Comparison of ENCODE assay signal across 16 cellular contexts in the genomic region with DNA sequence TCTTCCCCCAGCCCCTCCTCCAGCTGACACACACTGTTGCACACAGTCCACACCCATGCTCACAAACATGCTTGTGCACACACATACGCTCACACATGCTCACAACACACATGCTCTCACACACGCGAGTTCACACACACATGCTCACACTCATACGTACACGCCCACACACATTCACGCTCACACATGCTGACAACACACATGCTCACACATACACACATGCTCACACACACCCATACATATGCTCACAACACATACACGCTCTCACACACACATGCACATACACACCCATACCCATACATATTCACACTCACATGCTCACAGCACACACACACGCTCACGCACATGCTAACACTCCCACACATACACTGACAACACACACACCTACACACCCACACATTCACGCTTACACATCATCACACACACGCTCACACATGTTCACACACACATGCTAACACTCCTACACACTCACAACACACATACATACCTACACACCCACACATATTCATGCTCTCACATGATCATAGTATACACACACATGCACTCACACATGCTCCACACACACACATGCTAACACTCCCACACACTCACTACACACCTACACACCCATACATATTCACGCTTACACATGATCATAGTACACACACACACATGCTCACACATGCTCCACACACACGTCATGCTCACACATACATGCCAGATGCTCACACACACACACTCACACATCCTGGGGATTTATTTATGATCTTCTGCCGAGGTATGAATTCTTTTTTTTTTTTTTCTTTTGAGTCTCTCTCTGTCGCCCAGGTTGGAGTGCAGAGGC. TPM values are rescaled to one million over a fixed set of nuclear protein-coding genes. Genes with fewer than 3 reads are reported as not detected.
A peak's percentile ranks its signal among the peaks of the same experiment; 100 is the strongest.
DNase-seq lines count a peak whose midpoint lies in the region; ATAC-seq, FAIRE-seq and TF ChIP-seq lines count a peak whose summit lies in the region.
"Had no signal": no experiment of that assay in that cellular context is flagged by ENCODE, and none has a peak within 500 bp of the region (broad histone marks: within the 10 kb centered on the region; RNA-seq: fewer than 3 reads in every experiment).

No MANE protein-coding gene starts in this region.

- H3K4me2 ChIP-seq in H9 (ENCODE audit: insufficient read depth, insufficient read length, low read length) (no peak overlapping the region), astrocyte (ENCODE audit: low read length) (peak overlapping the region; percentile 75), mesendoderm (ENCODE audit: low read length) (no peak overlapping the region)

- H3K4me1 ChIP-seq in H9 (ENCODE audit: insufficient read depth, low read length) (peaks cover 10% of the 10 kb centered on the region), astrocyte (ENCODE audit: insufficient read depth, low read length) (peaks cover 10% of the 10 kb centered on the region), mesendoderm (ENCODE audit: control insufficient read depth, low read depth, low read length) (peaks cover 6% of the 10 kb centered on the region), lower lobe of right lung (no peaks in the 10 kb centered on the region)

- H3K9me3 ChIP-seq in H9 (ENCODE audit: control insufficient read depth, low read depth, low read length) = no peaks in the 10 kb centered on the region
- H3K9me3 ChIP-seq in astrocyte (ENCODE audit: insufficient read depth, low read depth, low read length) = no peaks in the 10 kb centered on the region
- no peaks in the 10 kb centered on the region for H3K9me3 ChIP-seq in lower lobe of right lung

- peaks cover 5% of the 10 kb centered on the region for H3K23me2 ChIP-seq in H9 (ENCODE audit: insufficient read length, low read depth, low read length, poor library complexity, severe bottlenecking)

- H3K79me1 ChIP-seq in H9 (ENCODE audit: insufficient read depth, low read depth, low read length, poor library complexity, severe bottlenecking) (no peaks in the 10 kb centered on the region), mesendoderm (ENCODE audit: low read length) (peaks cover 5% of the 10 kb centered on the region)

- no peak overlapping the region for H3K27ac Mint-ChIP-seq in H9
- no peak overlapping the region for H3K27ac Mint-ChIP-seq in astrocyte (ENCODE audit: unreplicated experiment)

- no peaks in the 10 kb centered on the region for H3K9me3 Mint-ChIP-seq in H9
- H3K9me3 Mint-ChIP-seq in astrocyte (ENCODE audit: unreplicated experiment) = no peaks in the 10 kb centered on the region

- WGBS in H9 (ENCODE audit: extremely low coverage, insufficient read length, low lambda C conversion rate) = 100% methylated on average over 5 of the region's 15 CpGs
- WGBS in mesendoderm (ENCODE audit: extremely low coverage, insufficient coverage, low lambda C conversion rate) = 100% methylated on average over 7 of the region's 15 CpGs

- H3K4me1 Mint-ChIP-seq in H9 (peaks cover 50 to 54% of the 10 kb centered on the region in 2 experiments), astrocyte (ENCODE audit: low read depth, unreplicated experiment) (no peaks in the 10 kb centered on the region)

- H3K14ac ChIP-seq in H9 (ENCODE audit: insufficient read depth, low read length) = no peak overlapping the region

- H2BK120ac ChIP-seq in H9 (ENCODE audit: low read depth, low read length, poor library complexity, severe bottlenecking) (no peak overlapping the region), mesendoderm (ENCODE audit: low read depth, low read length) (no peak overlapping the region)

- H3K4ac ChIP-seq in H9 (ENCODE audit: low read depth, low read length) (no peak overlapping the region), mesendoderm (ENCODE audit: low read depth, low read length) (no peak overlapping the region)

- FAIRE-seq in astrocyte (lab: Jason Lieb, UNC) (no peak), urothelium cell line (lab: Jason Lieb, UNC) (peak; percentile 99)

- H3K79me2 ChIP-seq in H9 (ENCODE audit: insufficient read depth, low read length) (no peaks in the 10 kb centered on the region; the same call in 1 of the 2 replicates), astrocyte (ENCODE audit: insufficient read depth, low read length) (no peaks in the 10 kb centered on the region), mesendoderm (ENCODE audit: control insufficient read depth, insufficient read depth, low read length) (no peaks in the 10 kb centered on the region)

- H2BK5ac ChIP-seq in H9 (ENCODE audit: insufficient read length, low read length) (no peak overlapping the region), mesendoderm (ENCODE audit: low read length) (no peak overlapping the region)

- H4K5ac ChIP-seq in H9 (ENCODE audit: insufficient read length, low read depth, low read length) (peak overlapping the region; percentile 6), mesendoderm (ENCODE audit: low read length) (no peak overlapping the region)

- no peak for ATAC-seq in lower lobe of right lung
- ATAC-seq: Panc1 had no signal

- H4K20me1 ChIP-seq in H9 (ENCODE audit: control insufficient read depth, insufficient read depth, insufficient read length) (peaks cover 8% of the 10 kb centered on the region), astrocyte (ENCODE audit: insufficient read depth, low read length) (peaks cover 31% of the 10 kb centered on the region)

- H3K9ac ChIP-seq in H9 (ENCODE audit: extremely low read depth, insufficient read length, low read length) (no peak overlapping the region), astrocyte (ENCODE audit: low read length) (peak overlapping the region; percentile 32), mesendoderm (ENCODE audit: low read length) (no peak overlapping the region)

- H3K56ac ChIP-seq in H9 (ENCODE audit: insufficient read length, low read depth, low read length) (no peak overlapping the region), mesendoderm (ENCODE audit: low read length) (no peak overlapping the region)

- H3T11ph ChIP-seq in H9 (ENCODE audit: low read length) = no peak overlapping the region

- no peak overlapping the region for H2BK15ac ChIP-seq in H9 (ENCODE audit: low read depth, low read length)
- H2BK15ac ChIP-seq in mesendoderm (replicated peaks; ENCODE audit: low read depth) = no peak overlapping the region

- DNase-seq in H9 (no peak), astrocyte (ENCODE audit: low read depth) (no peak), mesendoderm (no peak), urothelium cell line (ENCODE audit: low spot score) (no peak), lower lobe of right lung (no peak), T-helper 2 cell (no peak), NCI-H146 treated with DMSO at 0.1 percent for 48 hours (lab: John Stamatoyannopoulos, UW; ENCODE audit: unreplicated experiment) (no peak)
- DNase-seq: DMS153, EL, Karpas-422, MM.1S, NCI-H1417, NCI-H2081, NCI-H510A treated with DMSO at 0.1 percent for 48 hours, Right ventricle myocardium superior had no signal

- H3K36me3 Mint-ChIP-seq in H9 (ENCODE audit: insufficient read depth in 1 of 3, low read depth in 3 of 3) (peaks cover 0 to 4% (median 0%) of the 10 kb centered on the region in 3 experiments; a peak in 3 of 7 replicates), astrocyte (ENCODE audit: low read depth, unreplicated experiment) (no peaks in the 10 kb centered on the region)

- H3K23ac ChIP-seq in H9 (ENCODE audit: insufficient read length, low read depth, low read length) (no peak overlapping the region), mesendoderm (ENCODE audit: low read length) (peak overlapping the region; percentile 20)

- peak overlapping the region; percentile 15 for H4K8ac ChIP-seq in H9 (replicated peaks; ENCODE audit: insufficient read length, low read depth, low read length)
- H4K8ac ChIP-seq in mesendoderm (ENCODE audit: low read depth, low read length) = no peak overlapping the region

- no peak overlapping the region for H2BK20ac ChIP-seq in H9 (ENCODE audit: low read depth, low read length, poor library complexity, severe bottlenecking)

- no peak overlapping the region for H3K4me3 Mint-ChIP-seq in H9
- no peak overlapping the region for H3K4me3 Mint-ChIP-seq in astrocyte (ENCODE audit: unreplicated experiment)

- intact Hi-C loops in lower lobe of right lung (cut with DNase I) = no loop called here

- no peak overlapping the region for H3K4me3 ChIP-seq in astrocyte (ENCODE audit: insufficient read depth, low read depth, low read length)
- H3K4me3 ChIP-seq in mesendoderm (ENCODE audit: low read length) = no peak overlapping the region
- H3K4me3 ChIP-seq in lower lobe of right lung = no peak overlapping the region

- no peak overlapping the region for H2BK12ac ChIP-seq in H9 (ENCODE audit: insufficient read length, low read depth, low read length)

- H3K27ac ChIP-seq in H9 (ENCODE audit: insufficient read length, low read depth, low read length) = no peak overlapping the region
- no peak overlapping the region for H3K27ac ChIP-seq in astrocyte (ENCODE audit: low read depth, low read length)
- no peak overlapping the region for H3K27ac ChIP-seq in mesendoderm (ENCODE audit: low read depth, low read length)
- no peak overlapping the region for H3K27ac ChIP-seq in lower lobe of right lung

- TF ChIP-seq CTCF in H9 (conservative IDR thresholded peaks at IDR 0.05) = no peak
- no peak for TF ChIP-seq CTCF in astrocyte (IDR thresholded peaks at IDR 0.05; ENCODE audit: insufficient read depth, low read depth, low read length)
- no peak for TF ChIP-seq CTCF in lower lobe of right lung (IDR thresholded peaks at IDR 0.05)

- H3K27me3 Mint-ChIP-seq in H9 (ENCODE audit: low read depth) (no peaks in the 10 kb centered on the region), astrocyte (ENCODE audit: low read depth, unreplicated experiment) (peaks cover 50% of the 10 kb centered on the region)

- H3K27me3 ChIP-seq in H9 (ENCODE audit: insufficient read depth, low read length) (no peaks in the 10 kb centered on the region), astrocyte (ENCODE audit: insufficient read depth, low read length) (peaks cover 31% of the 10 kb centered on the region), mesendoderm (ENCODE audit: insufficient read depth, low read length, poor library complexity) (no peaks in the 10 kb centered on the region), lower lobe of right lung (ENCODE audit: low read depth) (peaks cover 32% of the 10 kb centered on the region)

- H4K91ac ChIP-seq in H9 (ENCODE audit: insufficient read length, low read depth, low read length) = no peak overlapping the region

- no peaks in the 10 kb centered on the region for H3K36me3 ChIP-seq in astrocyte (ENCODE audit: insufficient read depth, low read length)
- no peaks in the 10 kb centered on the region for H3K36me3 ChIP-seq in mesendoderm (ENCODE audit: control insufficient read depth, insufficient read depth, low read length)
- H3K36me3 ChIP-seq in lower lobe of right lung = no peaks in the 10 kb centered on the region

- no peak overlapping the region for H2AK5ac ChIP-seq in H9 (ENCODE audit: insufficient read length, low read length)
- no peak overlapping the region for H2AK5ac ChIP-seq in mesendoderm (ENCODE audit: low read length)

- H3K18ac ChIP-seq in H9 (ENCODE audit: insufficient read length, low read depth, low read length) (peak overlapping the region; percentile 12), mesendoderm (ENCODE audit: low read length) (no peak overlapping the region)

- H2AFZ ChIP-seq in H9 (ENCODE audit: low read length) = no peak overlapping the region
- peak overlapping the region; percentile 43 for H2AFZ ChIP-seq in astrocyte (ENCODE audit: low read depth, low read length)

RNA-seq across cellular contexts. Expression of a gene that starts 10.7 kb away (rescaled TPM):
- 20.1 and 20.5 TPM in 2 replicates for total RNA-seq in H9 (2021)
- total RNA-seq in astrocyte = 0.79 and 1.7 TPM in 2 replicates
- 5.6 TPM for polyA plus RNA-seq in mesendoderm (2013, experiment 1 of 2)
- 5.8 TPM for polyA plus RNA-seq in mesendoderm (2013, experiment 2 of 2)
- 0.24 TPM for total RNA-seq in lower lobe of right lung

RNA-seq across cellular contexts. Expression of a gene that starts 21.2 kb away (rescaled TPM):
- total RNA-seq in H9 (2021) = 283 and 289 TPM in 2 replicates
- 29.3 and 30.1 TPM in 2 replicates for total RNA-seq in astrocyte
- 128 TPM for polyA plus RNA-seq in mesendoderm (2013, experiment 1 of 2)
- 136 TPM for polyA plus RNA-seq in mesendoderm (2013, experiment 2 of 2)
- total RNA-seq in lower lobe of right lung = 20.8 TPM

RNA-seq across cellular contexts. Expression of a gene that starts 33.7 kb away (rescaled TPM):
- 58.8 and 60.9 TPM in 2 replicates for total RNA-seq in H9 (2021)
- 38.7 and 46.3 TPM in 2 replicates for total RNA-seq in astrocyte
- 37.9 TPM for polyA plus RNA-seq in mesendoderm (2013, experiment 1 of 2)
- polyA plus RNA-seq in mesendoderm (2013, experiment 2 of 2) = 38.7 TPM
- 64.5 TPM for total RNA-seq in lower lobe of right lung

RNA-seq across cellular contexts. Expression of a gene that starts 38.2 kb away (rescaled TPM):
- total RNA-seq in H9 (2021) (0.94 and 1.1 TPM in 2 replicates), astrocyte (9.7 and 9.8 TPM in 2 replicates), lower lobe of right lung (21.2 TPM)
- polyA plus RNA-seq in mesendoderm (2013, experiment 1 of 2) = 0.55 TPM
- polyA plus RNA-seq in mesendoderm (2013, experiment 2 of 2) = 0.50 TPM

RNA-seq across cellular contexts. Expression of a gene that starts 47.5 kb away (rescaled TPM):
- total RNA-seq in H9 (2021) = 21.4 and 24.5 TPM in 2 replicates
- 31.6 and 34.4 TPM in 2 replicates for total RNA-seq in astrocyte
- polyA plus RNA-seq in mesendoderm (2013, experiment 1 of 2) = 8.0 TPM
- polyA plus RNA-seq in mesendoderm (2013, experiment 2 of 2) = 8.6 TPM
- total RNA-seq in lower lobe of right lung = 18.4 TPM
